In the genomic region with DNA sequence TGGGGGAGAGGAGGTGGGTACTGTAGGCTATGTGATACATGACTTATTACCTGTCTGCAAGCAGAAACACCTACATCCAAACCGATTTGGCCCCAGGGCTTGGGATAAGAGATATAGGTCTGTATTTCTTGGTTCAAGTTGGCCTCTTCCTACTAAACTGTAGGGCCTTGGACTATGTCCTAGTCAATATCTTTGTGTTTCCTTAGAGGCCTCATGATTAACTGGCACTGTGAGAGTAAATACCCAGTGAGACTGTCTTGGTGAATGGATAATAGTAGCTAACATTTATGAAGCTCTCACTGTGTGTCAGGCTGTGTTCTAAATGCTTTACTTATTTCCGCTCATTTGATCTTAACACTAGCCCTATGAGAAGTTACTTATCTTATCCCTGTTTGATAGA, we compare ENCODE assay signal across 1 cellular context.
TF ChIP-seq lines count a peak whose summit lies in the region.

No MANE protein-coding gene starts in this region.

TF ChIP-seq in HepG2, 621 proteins besides CTCF, POLR2A, EP300 and RAD21 (continued from another document and continues in another):
- TF ChIP-seq PAXIP1 (CRISPR knock-in tag; conservative IDR thresholded peaks at IDR 0.05): peak; percentile 81
- TF ChIP-seq, protein P1, sequence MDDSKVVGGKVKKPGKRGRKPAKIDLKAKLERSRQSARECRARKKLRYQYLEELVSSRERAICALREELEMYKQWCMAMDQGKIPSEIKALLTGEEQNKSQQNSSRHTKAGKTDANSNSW (CRISPR knock-in tag; IDR thresholded peaks at IDR 0.05; ENCODE audit: borderline replicate concordance): no peak
- peak; percentile 79 for TF ChIP-seq HNF4A (CRISPR knock-in tag; IDR thresholded peaks at IDR 0.05)
- TF ChIP-seq SALL2 (CRISPR knock-in tag; IDR thresholded peaks at IDR 0.05): no peak
- TF ChIP-seq STAT6 (CRISPR knock-in tag; IDR thresholded peaks at IDR 0.05; ENCODE audit: borderline replicate concordance): no peak
- peak; percentile 68; the same call in 1 of the 2 replicates for TF ChIP-seq FOXA3 (CRISPR knock-in tag; IDR thresholded peaks at IDR 0.05)
- no peak for TF ChIP-seq CCAR2 (optimal IDR thresholded peaks at IDR 0.05; ENCODE audit: low read depth, low read length)
- no peak for TF ChIP-seq FOXP1 (IDR thresholded peaks at IDR 0.05)
- 0 out of 2 replicates have a peak, but pooled peaks have one; percentile 37 for TF ChIP-seq FOXP1 (CRISPR knock-in tag; IDR thresholded peaks at IDR 0.05)
- TF ChIP-seq HNF4G (IDR thresholded peaks at IDR 0.05; ENCODE audit: borderline replicate concordance, low read depth, low read length): peak; percentile 45; the same call in 1 of the 2 replicates
- no peak for TF ChIP-seq HNF4G (CRISPR knock-in tag; IDR thresholded peaks at IDR 0.05; ENCODE audit: borderline replicate concordance, low read depth)
- TF ChIP-seq FOXA1 (IDR thresholded peaks at IDR 0.05): no peak
- TF ChIP-seq FOXA1 (CRISPR knock-in tag; IDR thresholded peaks at IDR 0.05): peak; percentile 34
- 0 out of 2 replicates have a peak, but pooled peaks have one; percentile 35 for TF ChIP-seq FOXO1 (CRISPR knock-in tag; IDR thresholded peaks at IDR 0.05)
- TF ChIP-seq, protein P2, sequence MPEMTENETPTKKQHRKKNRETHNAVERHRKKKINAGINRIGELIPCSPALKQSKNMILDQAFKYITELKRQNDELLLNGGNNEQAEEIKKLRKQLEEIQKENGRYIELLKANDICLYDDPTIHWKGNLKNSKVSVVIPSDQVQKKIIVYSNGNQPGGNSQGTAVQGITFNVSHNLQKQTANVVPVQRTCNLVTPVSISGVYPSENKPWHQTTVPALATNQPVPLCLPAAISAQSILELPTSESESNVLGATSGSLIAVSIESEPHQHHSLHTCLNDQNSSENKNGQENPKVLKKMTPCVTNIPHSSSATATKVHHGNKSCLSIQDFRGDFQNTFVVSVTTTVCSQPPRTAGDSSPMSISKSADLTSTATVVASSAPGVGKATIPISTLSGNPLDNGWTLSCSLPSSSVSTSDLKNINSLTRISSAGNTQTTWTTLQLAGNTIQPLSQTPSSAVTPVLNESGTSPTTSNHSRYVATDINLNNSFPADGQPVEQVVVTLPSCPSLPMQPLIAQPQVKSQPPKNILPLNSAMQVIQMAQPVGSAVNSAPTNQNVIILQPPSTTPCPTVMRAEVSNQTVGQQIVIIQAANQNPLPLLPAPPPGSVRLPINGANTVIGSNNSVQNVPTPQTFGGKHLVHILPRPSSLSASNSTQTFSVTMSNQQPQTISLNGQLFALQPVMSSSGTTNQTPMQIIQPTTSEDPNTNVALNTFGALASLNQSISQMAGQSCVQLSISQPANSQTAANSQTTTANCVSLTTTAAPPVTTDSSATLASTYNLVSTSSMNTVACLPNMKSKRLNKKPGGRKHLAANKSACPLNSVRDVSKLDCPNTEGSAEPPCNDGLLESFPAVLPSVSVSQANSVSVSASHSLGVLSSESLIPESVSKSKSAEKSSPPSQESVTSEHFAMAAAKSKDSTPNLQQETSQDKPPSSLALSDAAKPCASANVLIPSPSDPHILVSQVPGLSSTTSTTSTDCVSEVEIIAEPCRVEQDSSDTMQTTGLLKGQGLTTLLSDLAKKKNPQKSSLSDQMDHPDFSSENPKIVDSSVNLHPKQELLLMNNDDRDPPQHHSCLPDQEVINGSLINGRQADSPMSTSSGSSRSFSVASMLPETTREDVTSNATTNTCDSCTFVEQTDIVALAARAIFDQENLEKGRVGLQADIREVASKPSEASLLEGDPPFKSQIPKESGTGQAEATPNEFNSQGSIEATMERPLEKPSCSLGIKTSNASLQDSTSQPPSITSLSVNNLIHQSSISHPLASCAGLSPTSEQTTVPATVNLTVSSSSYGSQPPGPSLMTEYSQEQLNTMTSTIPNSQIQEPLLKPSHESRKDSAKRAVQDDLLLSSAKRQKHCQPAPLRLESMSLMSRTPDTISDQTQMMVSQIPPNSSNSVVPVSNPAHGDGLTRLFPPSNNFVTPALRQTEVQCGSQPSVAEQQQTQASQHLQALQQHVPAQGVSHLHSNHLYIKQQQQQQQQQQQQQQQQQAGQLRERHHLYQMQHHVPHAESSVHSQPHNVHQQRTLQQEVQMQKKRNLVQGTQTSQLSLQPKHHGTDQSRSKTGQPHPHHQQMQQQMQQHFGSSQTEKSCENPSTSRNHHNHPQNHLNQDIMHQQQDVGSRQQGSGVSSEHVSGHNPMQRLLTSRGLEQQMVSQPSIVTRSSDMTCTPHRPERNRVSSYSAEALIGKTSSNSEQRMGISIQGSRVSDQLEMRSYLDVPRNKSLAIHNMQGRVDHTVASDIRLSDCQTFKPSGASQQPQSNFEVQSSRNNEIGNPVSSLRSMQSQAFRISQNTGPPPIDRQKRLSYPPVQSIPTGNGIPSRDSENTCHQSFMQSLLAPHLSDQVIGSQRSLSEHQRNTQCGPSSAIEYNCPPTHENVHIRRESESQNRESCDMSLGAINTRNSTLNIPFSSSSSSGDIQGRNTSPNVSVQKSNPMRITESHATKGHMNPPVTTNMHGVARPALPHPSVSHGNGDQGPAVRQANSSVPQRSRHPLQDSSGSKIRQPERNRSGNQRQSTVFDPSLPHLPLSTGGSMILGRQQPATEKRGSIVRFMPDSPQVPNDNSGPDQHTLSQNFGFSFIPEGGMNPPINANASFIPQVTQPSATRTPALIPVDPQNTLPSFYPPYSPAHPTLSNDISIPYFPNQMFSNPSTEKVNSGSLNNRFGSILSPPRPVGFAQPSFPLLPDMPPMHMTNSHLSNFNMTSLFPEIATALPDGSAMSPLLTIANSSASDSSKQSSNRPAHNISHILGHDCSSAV (CRISPR knock-in tag; IDR thresholded peaks at IDR 0.05; ENCODE audit: borderline replicate concordance): no peak
- TF ChIP-seq ZEB1 (IDR thresholded peaks at IDR 0.05; ENCODE audit: insufficient replicate concordance, low read depth): no peak
- no peak for TF ChIP-seq JUND (CRISPR knock-in tag; IDR thresholded peaks at IDR 0.05)
- TF ChIP-seq YEATS2 (CRISPR knock-in tag; IDR thresholded peaks at IDR 0.05; ENCODE audit: borderline replicate concordance): peak; percentile 33; the same call in 1 of the 2 replicates
- 0 out of 2 replicates have a peak, but pooled peaks have one; percentile 38 for TF ChIP-seq HMG20A (CRISPR knock-in tag; IDR thresholded peaks at IDR 0.05; ENCODE audit: borderline replicate concordance)
- TF ChIP-seq ARID5B (CRISPR knock-in tag; IDR thresholded peaks at IDR 0.05): peak; percentile 77
- peak; percentile 86 for TF ChIP-seq GATAD2A (CRISPR knock-in tag; IDR thresholded peaks at IDR 0.05)
- TF ChIP-seq KAT8 (CRISPR knock-in tag; IDR thresholded peaks at IDR 0.05): 0 out of 2 replicates have a peak, but pooled peaks have one; percentile 28
- TF ChIP-seq TOPORS (CRISPR knock-in tag; IDR thresholded peaks at IDR 0.05): 0 out of 2 replicates have a peak, but pooled peaks have one; percentile 23
- TF ChIP-seq ATF7-NPFF (CRISPR knock-in tag; IDR thresholded peaks at IDR 0.05; ENCODE audit: low read depth): no peak
- TF ChIP-seq ERF (CRISPR knock-in tag; IDR thresholded peaks at IDR 0.05): 0 out of 2 replicates have a peak, but pooled peaks have one; percentile 21
- TF ChIP-seq ZNF724P (CRISPR knock-in tag; IDR thresholded peaks at IDR 0.05; ENCODE audit: borderline replicate concordance): no peak
- TF ChIP-seq POLR2AphosphoS5 (IDR thresholded peaks at IDR 0.05; ENCODE audit: low read depth, low read length): no peak
- TF ChIP-seq NCOA2 (CRISPR knock-in tag; IDR thresholded peaks at IDR 0.05): peak; percentile 68; the same call in 1 of the 2 replicates
- TF ChIP-seq AHDC1 (CRISPR knock-in tag; IDR thresholded peaks at IDR 0.05; ENCODE audit: borderline replicate concordance): peak; percentile 50; the same call in 1 of the 2 replicates
